ENCODE assay signal across 13 cellular contexts in genomic region chrX:141220342-141221008, GRCh38. TPM values are rescaled to one million over a fixed set of nuclear protein-coding genes. Genes with fewer than 3 reads are reported as not detected.
A peak's percentile ranks its signal among the peaks of the same experiment; 100 is the strongest.
DNase-seq lines count a peak whose midpoint lies in the region; ATAC-seq and TF ChIP-seq lines count a peak whose summit lies in the region.
"Had no signal": no experiment of that assay in that cellular context is flagged by ENCODE, and none has a peak within 500 bp of the region (broad histone marks: within the 10 kb centered on the region; RNA-seq: fewer than 3 reads in every experiment).

No MANE protein-coding gene starts in this region.

- ATAC-seq in GM18511 (IDR thresholded peaks at IDR 0.05; ENCODE audit: unreplicated experiment) = no peak
- ATAC-seq: left colon, Right ventricle myocardium inferior had no signal

- H3K36me3 ChIP-seq in adipocyte (ENCODE audit: control insufficient read depth, insufficient read depth, low read length, severe bottlenecking) (no peaks in the 10 kb centered on the region), left ventricle myocardium inferior (no peaks in the 10 kb centered on the region)

- H3K4me1 ChIP-seq in adipocyte (ENCODE audit: control insufficient read depth, insufficient read depth, low read length) = peaks cover 13% of the 10 kb centered on the region
- no peaks in the 10 kb centered on the region for H3K4me1 ChIP-seq in left ventricle myocardium inferior

- DNase-seq in SIG-M5 treated with dmso at 0.1 percent for 504 hours (lab: John Stamatoyannopoulos, UW; ENCODE audit: unreplicated experiment) (peak; percentile 18), SIG-M5 (lab: John Stamatoyannopoulos, UW) (no peak), adipocyte (ENCODE audit: low read depth) (peak; percentile 72), foreskin melanocyte (peak; percentile 3), left ventricle myocardium inferior (no peak), NCI-H526 treated with DMSO at 0.1 percent for 48 hours (lab: John Stamatoyannopoulos, UW) (no peak), NCI-H510A (lab: John Stamatoyannopoulos, UW) (no peak)
- DNase-seq: activated CD4-positive, alpha-beta T cell treated with anti-CD3 and anti-CD28 coated beads, Interleukin-2, amount 10 ng/mL, durations not matched to agents 7 days and 5 days; activated gamma-delta T cell; left colon; NCI-H2081 had no signal

- H3K9me3 ChIP-seq in adipocyte (ENCODE audit: control insufficient read depth, low read length) (no peaks in the 10 kb centered on the region), left ventricle myocardium inferior (replicated peaks) (no peaks in the 10 kb centered on the region)

- H3K4me3 ChIP-seq in adipocyte (ENCODE audit: low read length) (peak overlapping the region; percentile 10), left ventricle myocardium inferior (no peak overlapping the region)

- H3K27me3 ChIP-seq in adipocyte (replicated peaks; ENCODE audit: control insufficient read depth, insufficient read depth, low read length) (no peaks in the 10 kb centered on the region), left ventricle myocardium inferior (ENCODE audit: low read depth) (no peaks in the 10 kb centered on the region)

- TF ChIP-seq CTCF in left ventricle myocardium inferior (IDR thresholded peaks at IDR 0.05; ENCODE audit: borderline replicate concordance) = no peak

- no peak overlapping the region for H3K27ac ChIP-seq in left ventricle myocardium inferior (replicated peaks)

- no peak overlapping the region for H3K9ac ChIP-seq in adipocyte (ENCODE audit: low read length)

- intact Hi-C loops in left ventricle myocardium inferior (cut with micrococcal nuclease) = no loop called here

RNA-seq across cellular contexts. Expression of gene SPANXC, which starts 21.8 kb away (rescaled TPM):
- total RNA-seq in left ventricle myocardium inferior = not detected
- total RNA-seq: activated CD4-positive, alpha-beta T cell treated with anti-CD3 and anti-CD28 coated beads, Interleukin-2, amount 10 ng/mL, durations not matched to agents 7 days and 5 days; left colon; Right ventricle myocardium inferior had no signal

RNA-seq across cellular contexts. Expression of gene LDOC1, which starts 43.5 kb away (rescaled TPM):
- 2.9 TPM for total RNA-seq in left ventricle myocardium inferior

Comparison
In these comparisons a context has a peak if more than half of its experiments do, and no peak if none do; other contexts are left out.
1. DNase-seq: peak in SIG-M5 treated with dmso at 0.1 percent for 504 hours (single experiment), adipocyte (single experiment) and foreskin melanocyte (single experiment); none in SIG-M5 (single experiment), left ventricle myocardium inferior (single experiment), NCI-H526 treated with DMSO at 0.1 percent for 48 hours (single experiment) and NCI-H510A (single experiment).